In genomic region chr3:102629943-102630342, GRCh38 we compare ENCODE assay signal across 3 cellular contexts.
A peak's percentile ranks its signal among the peaks of the same experiment; 100 is the strongest.
TF ChIP-seq lines count a peak whose summit lies in the region.

No MANE protein-coding gene starts in this region.

TF ChIP-seq in HepG2, 621 proteins besides CTCF, POLR2A, EP300 and RAD21:
- TF ChIP-seq MAFF (IDR thresholded peaks at IDR 0.05; ENCODE audit: low read depth, low read length) (peak; percentile 59; the same call in 1 of the 2 replicates), ZNF891 (CRISPR knock-in tag; IDR thresholded peaks at IDR 0.05) (no peak), CAMTA2 (CRISPR knock-in tag; IDR thresholded peaks at IDR 0.05; ENCODE audit: borderline replicate concordance) (no peak), ADNP (CRISPR knock-in tag; IDR thresholded peaks at IDR 0.05) (no peak), PAWR (CRISPR knock-in tag; IDR thresholded peaks at IDR 0.05; ENCODE audit: borderline replicate concordance) (no peak), MAFK (conservative IDR thresholded peaks at IDR 0.05 in 1 of 2, IDR thresholded peaks at IDR 0.05 in 1 of 2; ENCODE audit: low read length in 2 of 2) (peak; percentile 24 to 80; a peak in 3 of 4 replicates)

TF ChIP-seq in A549, 52 proteins besides CTCF, POLR2A, EP300 and RAD21:
- TF ChIP-seq ELK1 (IDR thresholded peaks at IDR 0.05; ENCODE audit: low read depth, low read length) (no peak), MAFK (IDR thresholded peaks at IDR 0.05; ENCODE audit: partially characterized antibody) (peak; percentile 56)
TF ChIP-seq in A549: peak in this region for 1.

TF ChIP-seq in IMR-90, 13 proteins besides CTCF, POLR2A, EP300 and RAD21:
- TF ChIP-seq MAZ (IDR thresholded peaks at IDR 0.05; ENCODE audit: borderline replicate concordance, low read depth, low read length) (no peak), MAFK (IDR thresholded peaks at IDR 0.05; ENCODE audit: low read depth, low read length) (0 out of 2 replicates have a peak, but pooled peaks have one; percentile 33), CHD1 (IDR thresholded peaks at IDR 0.05; ENCODE audit: low read depth, low read length) (no peak), SMC3 (IDR thresholded peaks at IDR 0.05; ENCODE audit: low read depth, low read length) (no peak), FOS (IDR thresholded peaks at IDR 0.05; ENCODE audit: low read depth, low read length) (no peak), CEBPB (IDR thresholded peaks at IDR 0.05; ENCODE audit: low read depth, low read length) (no peak), MXI1 (IDR thresholded peaks at IDR 0.05; ENCODE audit: borderline replicate concordance, low read depth, low read length) (no peak), RCOR1 (IDR thresholded peaks at IDR 0.05; ENCODE audit: insufficient replicate concordance, low read length) (no peak)
